In genomic region chr6:56692586-56693245, GRCh38 we compare ENCODE assay signal across 9 cellular contexts. TPM values are rescaled to one million over a fixed set of nuclear protein-coding genes. Genes with fewer than 3 reads are reported as not detected.
DNase-seq lines count a peak whose midpoint lies in the region; FAIRE-seq and TF ChIP-seq lines count a peak whose summit lies in the region.
"Had no signal": no experiment of that assay in that cellular context is flagged by ENCODE, and none has a peak within 500 bp of the region (broad histone marks: within the 10 kb centered on the region; RNA-seq: fewer than 3 reads in every experiment).

No MANE protein-coding gene starts in this region.

- peak overlapping the region; percentile 22 for H3K4me3 ChIP-seq in Caco-2 (ENCODE audit: low read depth, low read length)
- peak overlapping the region; percentile 39 for H3K4me3 ChIP-seq in SK-N-MC

- H3K27me3 ChIP-seq in Caco-2 (replicated peaks; ENCODE audit: control insufficient read depth, insufficient read depth, low read length) = no peaks in the 10 kb centered on the region

- no peak for FAIRE-seq in GM12892 (lab: Jason Lieb, UNC)

- no peak for TF ChIP-seq CTCF in Caco-2 (IDR thresholded peaks at IDR 0.05; ENCODE audit: insufficient read depth in 1 of 2, low read depth in 1 of 2, low read length in 1 of 2, severe bottlenecking in 1 of 2, unreplicated experiment in 1 of 2)

- H3K9me3 Mint-ChIP-seq in Caco-2 (ENCODE audit: unreplicated experiment) = peaks cover 9% of the 10 kb centered on the region
- H3K9me3 Mint-ChIP-seq: activated naive CD4-positive, alpha-beta T cell treated with anti-CD3 and anti-CD28 coated beads, Interleukin-2, amount 10 ng/mL, durations not matched to agents 7 days and 5 days had no signal

- no peaks in the 10 kb centered on the region for H3K36me3 Mint-ChIP-seq in Caco-2 (ENCODE audit: insufficient read depth, unreplicated experiment)
- H3K36me3 Mint-ChIP-seq: activated naive CD4-positive, alpha-beta T cell treated with anti-CD3 and anti-CD28 coated beads, Interleukin-2, amount 10 ng/mL, durations not matched to agents 7 days and 5 days had no signal

- H3K4me1 ChIP-seq in Caco-2 = peaks cover 47% of the 10 kb centered on the region

- BruUV-seq in Caco-2 (replicated peaks; lab: Mats Ljungman, UMichigan) = TSS peak; percentile 55

- H3K27me3 Mint-ChIP-seq in Caco-2 (ENCODE audit: insufficient read depth, unreplicated experiment) = no peaks in the 10 kb centered on the region

- DNase-seq in Caco-2 = no peak
- DNase-seq in SK-N-MC (ENCODE audit: low read depth, low spot score) = no peak
- DNase-seq in fibroblast of the conjunctiva (ENCODE audit: low read depth) = peak; percentile 53
- DNase-seq in putamen (ENCODE audit: low spot score) = peak; percentile 66
- DNase-seq in NCI-H2171 treated with DMSO at 0.1 percent for 48 hours (lab: John Stamatoyannopoulos, UW) = no peak
- no peak for DNase-seq in NCI-H526 (lab: John Stamatoyannopoulos, UW)
- no peak for DNase-seq in GM12892 (ENCODE audit: insufficient read length)
- DNase-seq in NCI-H69 (lab: John Stamatoyannopoulos, UW) = no peak
- DNase-seq: activated naive CD4-positive, alpha-beta T cell treated with anti-CD3 and anti-CD28 coated beads, Interleukin-2, amount 10 ng/mL, durations not matched to agents 7 days and 5 days had no signal

- H3K4me3 Mint-ChIP-seq in Caco-2 (ENCODE audit: unreplicated experiment) = peak overlapping the region; percentile 58
- H3K4me3 Mint-ChIP-seq: activated naive CD4-positive, alpha-beta T cell treated with anti-CD3 and anti-CD28 coated beads, Interleukin-2, amount 10 ng/mL, durations not matched to agents 7 days and 5 days had no signal

- no peak for TF ChIP-seq POLR2A in GM12892 (IDR thresholded peaks at IDR 0.05; ENCODE audit: low read depth, low read length)

- H3K9ac ChIP-seq in SK-N-MC (ENCODE audit: insufficient read length) = peak overlapping the region; percentile 35

- POLR2A ChIA-PET in Caco-2 (lab: Charles Lee) = no interaction called here

- H3K9me3 ChIP-seq in Caco-2 (no peaks in the 10 kb centered on the region), SK-N-MC (ENCODE audit: low read depth, low read length) (no peaks in the 10 kb centered on the region)

- intact Hi-C loops in Caco-2 (cut with micrococcal nuclease; ENCODE audit: unreplicated experiment) = loop anchor here (2.0 kb wide), 1 partner anchor 34 kb away; no protein-coding TSS in a partner anchor

- H3K4me1 Mint-ChIP-seq in Caco-2 (ENCODE audit: low read depth, unreplicated experiment) = peaks cover 34% of the 10 kb centered on the region
- H3K4me1 Mint-ChIP-seq: activated naive CD4-positive, alpha-beta T cell treated with anti-CD3 and anti-CD28 coated beads, Interleukin-2, amount 10 ng/mL, durations not matched to agents 7 days and 5 days had no signal

- H3K27ac ChIP-seq in SK-N-MC = peak overlapping the region; percentile 65

- CTCF ChIA-PET in Caco-2 (lab: Charles Lee) = interaction anchor here (0.8 to 1.0 kb wide), 2 partner anchors 55 to 159 kb away, joined by 3 read pairs; no protein-coding TSS in a partner anchor

- no peaks in the 10 kb centered on the region for H3K36me3 ChIP-seq in Caco-2 (ENCODE audit: control insufficient read depth, insufficient read depth, low read length)
- H3K36me3 ChIP-seq in SK-N-MC (ENCODE audit: insufficient read depth, low read length) = no peaks in the 10 kb centered on the region

- H3K27ac Mint-ChIP-seq in Caco-2 (ENCODE audit: unreplicated experiment) = peak overlapping the region; percentile 56
- H3K27ac Mint-ChIP-seq: activated naive CD4-positive, alpha-beta T cell treated with anti-CD3 and anti-CD28 coated beads, Interleukin-2, amount 10 ng/mL, durations not matched to agents 7 days and 5 days had no signal

RNA-seq across cellular contexts. Expression of gene DST, which starts 50.0 kb away (rescaled TPM):
- 76.0 and 94.2 TPM in 2 replicates for total RNA-seq in Caco-2 (2022)
- 38.3 TPM for polyA plus RNA-seq in GM12892 (2012; ENCODE audit: missing spikeins)

Comparison
In these comparisons a context has a peak if more than half of its experiments do, and no peak if none do; other contexts are left out.
1. DNase-seq: peak in fibroblast of the conjunctiva (single experiment) and putamen (single experiment); none in Caco-2 (0 of 2), SK-N-MC (single experiment), NCI-H2171 treated with DMSO at 0.1 percent for 48 hours (single experiment), NCI-H526 (0 of 2), GM12892 (single experiment) and NCI-H69 (single experiment).